Comparison of ENCODE assay signal across 1 cellular context in genomic region chr20:18496740-18497592, GRCh38.
TF ChIP-seq lines count a peak whose summit lies in the region.

TSS of gene RBBP9 (minus strand) at chr20:18497225. CDS start at chr20:18497167, 58 bp downstream.

TF ChIP-seq in HEK293, 187 proteins besides CTCF, POLR2A, EP300 and RAD21 (continued from another document and continues in another):
- TF ChIP-seq, protein P1, sequence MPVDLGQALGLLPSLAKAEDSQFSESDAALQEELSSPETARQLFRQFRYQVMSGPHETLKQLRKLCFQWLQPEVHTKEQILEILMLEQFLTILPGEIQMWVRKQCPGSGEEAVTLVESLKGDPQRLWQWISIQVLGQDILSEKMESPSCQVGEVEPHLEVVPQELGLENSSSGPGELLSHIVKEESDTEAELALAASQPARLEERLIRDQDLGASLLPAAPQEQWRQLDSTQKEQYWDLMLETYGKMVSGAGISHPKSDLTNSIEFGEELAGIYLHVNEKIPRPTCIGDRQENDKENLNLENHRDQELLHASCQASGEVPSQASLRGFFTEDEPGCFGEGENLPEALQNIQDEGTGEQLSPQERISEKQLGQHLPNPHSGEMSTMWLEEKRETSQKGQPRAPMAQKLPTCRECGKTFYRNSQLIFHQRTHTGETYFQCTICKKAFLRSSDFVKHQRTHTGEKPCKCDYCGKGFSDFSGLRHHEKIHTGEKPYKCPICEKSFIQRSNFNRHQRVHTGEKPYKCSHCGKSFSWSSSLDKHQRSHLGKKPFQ (tag by site-specific recombination; IDR thresholded peaks at IDR 0.05) = no peak
- TF ChIP-seq ZNF335 (tag by site-specific recombination; conservative IDR thresholded peaks at IDR 0.05) (peak; percentile 98), ZNF302 (tag by site-specific recombination; IDR thresholded peaks at IDR 0.05; ENCODE audit: low read depth) (no peak), ZNF549 (tag by site-specific recombination; IDR thresholded peaks at IDR 0.05) (no peak), SCRT1 (tag by site-specific recombination; IDR thresholded peaks at IDR 0.05; ENCODE audit: borderline replicate concordance) (no peak), ZNF37A (tag by site-specific recombination; IDR thresholded peaks at IDR 0.05) (no peak), SP3 (tag by site-specific recombination; IDR thresholded peaks at IDR 0.05) (peak; percentile 74), ZNF621 (tag by site-specific recombination; IDR thresholded peaks at IDR 0.05) (no peak), ZFP69B (tag by site-specific recombination; IDR thresholded peaks at IDR 0.05) (peak; percentile 61), ZNF792 (tag by site-specific recombination; IDR thresholded peaks at IDR 0.05) (no peak), ZNF654 (tag by site-specific recombination; IDR thresholded peaks at IDR 0.05; ENCODE audit: low read depth) (no peak), GLI2 (tag by site-specific recombination; IDR thresholded peaks at IDR 0.05; ENCODE audit: borderline replicate concordance, low read depth) (no peak), ZNF16 (tag by site-specific recombination; IDR thresholded peaks at IDR 0.05; ENCODE audit: low read depth) (no peak), GLIS1 (tag by site-specific recombination; IDR thresholded peaks at IDR 0.05) (peak; percentile 87), ZNF561 (tag by site-specific recombination; IDR thresholded peaks at IDR 0.05; ENCODE audit: borderline replicate concordance) (peak; percentile 70; the same call in 1 of the 2 replicates), ZNF777 (tag by site-specific recombination; IDR thresholded peaks at IDR 0.05; ENCODE audit: borderline replicate concordance) (no peak), GFI1B (tag by site-specific recombination; IDR thresholded peaks at IDR 0.05) (0 out of 2 replicates have a peak, but pooled peaks have one; percentile 48), KLF16 (tag by site-specific recombination; IDR thresholded peaks at IDR 0.05) (no peak), MZF1 (tag by site-specific recombination; IDR thresholded peaks at IDR 0.05; ENCODE audit: borderline replicate concordance) (no peak), ZNF223 (tag by site-specific recombination; IDR thresholded peaks at IDR 0.05) (peak; percentile 87), ZSCAN18 (tag by site-specific recombination; IDR thresholded peaks at IDR 0.05) (no peak), ZNF664 (tag by site-specific recombination; IDR thresholded peaks at IDR 0.05) (no peak), ZNF433 (tag by site-specific recombination; IDR thresholded peaks at IDR 0.05; ENCODE audit: low read depth) (no peak), PRDM2 (tag by site-specific recombination; IDR thresholded peaks at IDR 0.05; ENCODE audit: borderline replicate concordance) (no peak), PRDM4 (tag by site-specific recombination; IDR thresholded peaks at IDR 0.05) (no peak), KLF1 (tag by site-specific recombination; IDR thresholded peaks at IDR 0.05) (no peak), ZSCAN23 (tag by site-specific recombination; IDR thresholded peaks at IDR 0.05) (no peak), ZFP37 (tag by site-specific recombination; IDR thresholded peaks at IDR 0.05) (peak; percentile 81), ZNF114 (tag by site-specific recombination; IDR thresholded peaks at IDR 0.05) (no peak), ZNF776 (tag by site-specific recombination; IDR thresholded peaks at IDR 0.05; ENCODE audit: borderline replicate concordance) (no peak), ZNF707 (tag by site-specific recombination; IDR thresholded peaks at IDR 0.05) (no peak), ZNF157 (tag by site-specific recombination; IDR thresholded peaks at IDR 0.05) (no peak), RBAK (tag by site-specific recombination; IDR thresholded peaks at IDR 0.05) (no peak), ZNF600 (tag by site-specific recombination; IDR thresholded peaks at IDR 0.05) (peak; percentile 74), ZNF211 (tag by site-specific recombination; IDR thresholded peaks at IDR 0.05; ENCODE audit: low read depth) (no peak), OSR2 (tag by site-specific recombination; IDR thresholded peaks at IDR 0.05) (no peak), ZNF341 (tag by site-specific recombination; IDR thresholded peaks at IDR 0.05; ENCODE audit: low read depth) (peak; percentile 94), ZNF175 (tag by site-specific recombination; IDR thresholded peaks at IDR 0.05) (no peak), ZNF24 (tag by site-specific recombination; IDR thresholded peaks at IDR 0.05) (no peak), IKZF3 (tag by site-specific recombination; IDR thresholded peaks at IDR 0.05) (peak; percentile 89), ZFP3 (tag by site-specific recombination; IDR thresholded peaks at IDR 0.05; ENCODE audit: low read depth) (no peak), ZNF274 (IDR thresholded peaks at IDR 0.05; ENCODE audit: low read length) (no peak), ZNF274 (tag by site-specific recombination; IDR thresholded peaks at IDR 0.05; ENCODE audit: borderline replicate concordance) (no peak), ZNF350 (tag by site-specific recombination; IDR thresholded peaks at IDR 0.05) (no peak)
- TF ChIP-seq, protein P2, sequence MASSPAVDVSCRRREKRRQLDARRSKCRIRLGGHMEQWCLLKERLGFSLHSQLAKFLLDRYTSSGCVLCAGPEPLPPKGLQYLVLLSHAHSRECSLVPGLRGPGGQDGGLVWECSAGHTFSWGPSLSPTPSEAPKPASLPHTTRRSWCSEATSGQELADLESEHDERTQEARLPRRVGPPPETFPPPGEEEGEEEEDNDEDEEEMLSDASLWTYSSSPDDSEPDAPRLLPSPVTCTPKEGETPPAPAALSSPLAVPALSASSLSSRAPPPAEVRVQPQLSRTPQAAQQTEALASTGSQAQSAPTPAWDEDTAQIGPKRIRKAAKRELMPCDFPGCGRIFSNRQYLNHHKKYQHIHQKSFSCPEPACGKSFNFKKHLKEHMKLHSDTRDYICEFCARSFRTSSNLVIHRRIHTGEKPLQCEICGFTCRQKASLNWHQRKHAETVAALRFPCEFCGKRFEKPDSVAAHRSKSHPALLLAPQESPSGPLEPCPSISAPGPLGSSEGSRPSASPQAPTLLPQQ (tag by site-specific recombination; IDR thresholded peaks at IDR 0.05) = peak; percentile 63
- TF ChIP-seq, protein P3, sequence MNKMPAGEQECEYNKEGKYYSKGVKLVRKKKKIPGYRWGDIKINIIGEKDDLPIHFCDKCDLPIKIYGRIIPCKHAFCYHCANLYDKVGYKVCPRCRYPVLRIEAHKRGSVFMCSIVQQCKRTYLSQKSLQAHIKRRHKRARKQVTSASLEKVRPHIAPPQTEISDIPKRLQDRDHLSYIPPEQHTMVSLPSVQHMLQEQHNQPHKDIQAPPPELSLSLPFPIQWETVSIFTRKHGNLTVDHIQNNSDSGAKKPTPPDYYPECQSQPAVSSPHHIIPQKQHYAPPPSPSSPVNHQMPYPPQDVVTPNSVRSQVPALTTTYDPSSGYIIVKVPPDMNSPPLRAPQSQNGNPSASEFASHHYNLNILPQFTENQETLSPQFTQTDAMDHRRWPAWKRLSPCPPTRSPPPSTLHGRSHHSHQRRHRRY (tag by site-specific recombination; IDR thresholded peaks at IDR 0.05) = no peak
- TF ChIP-seq, protein P4, sequence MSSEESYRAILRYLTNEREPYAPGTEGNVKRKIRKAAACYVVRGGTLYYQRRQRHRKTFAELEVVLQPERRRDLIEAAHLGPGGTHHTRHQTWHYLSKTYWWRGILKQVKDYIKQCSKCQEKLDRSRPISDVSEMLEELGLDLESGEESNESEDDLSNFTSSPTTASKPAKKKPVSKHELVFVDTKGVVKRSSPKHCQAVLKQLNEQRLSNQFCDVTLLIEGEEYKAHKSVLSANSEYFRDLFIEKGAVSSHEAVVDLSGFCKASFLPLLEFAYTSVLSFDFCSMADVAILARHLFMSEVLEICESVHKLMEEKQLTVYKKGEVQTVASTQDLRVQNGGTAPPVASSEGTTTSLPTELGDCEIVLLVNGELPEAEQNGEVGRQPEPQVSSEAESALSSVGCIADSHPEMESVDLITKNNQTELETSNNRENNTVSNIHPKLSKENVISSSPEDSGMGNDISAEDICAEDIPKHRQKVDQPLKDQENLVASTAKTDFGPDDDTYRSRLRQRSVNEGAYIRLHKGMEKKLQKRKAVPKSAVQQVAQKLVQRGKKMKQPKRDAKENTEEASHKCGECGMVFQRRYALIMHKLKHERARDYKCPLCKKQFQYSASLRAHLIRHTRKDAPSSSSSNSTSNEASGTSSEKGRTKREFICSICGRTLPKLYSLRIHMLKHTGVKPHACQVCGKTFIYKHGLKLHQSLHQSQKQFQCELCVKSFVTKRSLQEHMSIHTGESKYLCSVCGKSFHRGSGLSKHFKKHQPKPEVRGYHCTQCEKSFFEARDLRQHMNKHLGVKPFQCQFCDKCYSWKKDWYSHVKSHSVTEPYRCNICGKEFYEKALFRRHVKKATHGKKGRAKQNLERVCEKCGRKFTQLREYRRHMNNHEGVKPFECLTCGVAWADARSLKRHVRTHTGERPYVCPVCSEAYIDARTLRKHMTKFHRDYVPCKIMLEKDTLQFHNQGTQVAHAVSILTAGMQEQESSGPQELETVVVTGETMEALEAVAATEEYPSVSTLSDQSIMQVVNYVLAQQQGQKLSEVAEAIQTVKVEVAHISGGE (tag by site-specific recombination; conservative IDR thresholded peaks at IDR 0.05; ENCODE audit: low read depth) = peak; percentile 97
- TF ChIP-seq, protein P5, sequence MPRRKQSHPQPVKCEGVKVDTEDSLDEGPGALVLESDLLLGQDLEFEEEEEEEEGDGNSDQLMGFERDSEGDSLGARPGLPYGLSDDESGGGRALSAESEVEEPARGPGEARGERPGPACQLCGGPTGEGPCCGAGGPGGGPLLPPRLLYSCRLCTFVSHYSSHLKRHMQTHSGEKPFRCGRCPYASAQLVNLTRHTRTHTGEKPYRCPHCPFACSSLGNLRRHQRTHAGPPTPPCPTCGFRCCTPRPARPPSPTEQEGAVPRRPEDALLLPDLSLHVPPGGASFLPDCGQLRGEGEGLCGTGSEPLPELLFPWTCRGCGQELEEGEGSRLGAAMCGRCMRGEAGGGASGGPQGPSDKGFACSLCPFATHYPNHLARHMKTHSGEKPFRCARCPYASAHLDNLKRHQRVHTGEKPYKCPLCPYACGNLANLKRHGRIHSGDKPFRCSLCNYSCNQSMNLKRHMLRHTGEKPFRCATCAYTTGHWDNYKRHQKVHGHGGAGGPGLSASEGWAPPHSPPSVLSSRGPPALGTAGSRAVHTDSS (tag by site-specific recombination; IDR thresholded peaks at IDR 0.05) = no peak
